Comparison of ENCODE assay signal across 20 cellular contexts in genomic region chr2:26612034-26612433, GRCh38. TPM values are rescaled to one million over a fixed set of nuclear protein-coding genes. Genes with fewer than 3 reads are reported as not detected.
DNase-seq lines count a peak whose midpoint lies in the region; TF ChIP-seq lines count a peak whose summit lies in the region.
"Had no signal": no experiment of that assay in that cellular context is flagged by ENCODE, and none has a peak within 500 bp of the region (broad histone marks: within the 10 kb centered on the region; RNA-seq: fewer than 3 reads in every experiment).

No MANE protein-coding gene starts in this region.

- no peak for TF ChIP-seq CTCF in glutamatergic neuron (IDR thresholded peaks at IDR 0.05; ENCODE audit: partially characterized antibody, unreplicated experiment)
- no peak for TF ChIP-seq CTCF in osteocyte (IDR thresholded peaks at IDR 0.05)

- peak overlapping the region; percentile 82 for H3K27ac Mint-ChIP-seq in glutamatergic neuron (ENCODE audit: unreplicated experiment)
- H3K27ac Mint-ChIP-seq in osteocyte (ENCODE audit: unreplicated experiment): no peak overlapping the region
- H3K27ac Mint-ChIP-seq: CD8-positive, alpha-beta T cell; HFFc6 had no signal

- H3K9me3 Mint-ChIP-seq in glutamatergic neuron (ENCODE audit: unreplicated experiment): peaks cover 7% of the 10 kb centered on the region
- H3K9me3 Mint-ChIP-seq in osteocyte (ENCODE audit: unreplicated experiment): no peaks in the 10 kb centered on the region
- H3K9me3 Mint-ChIP-seq: CD8-positive, alpha-beta T cell; HFFc6 had no signal

- H3K4me1 Mint-ChIP-seq in glutamatergic neuron (ENCODE audit: low read depth, unreplicated experiment) (peaks cover 72% of the 10 kb centered on the region), osteocyte (ENCODE audit: unreplicated experiment) (peaks cover 37% of the 10 kb centered on the region)

- DNase-seq in activated CD8-positive, alpha-beta memory T cell treated with anti-CD3 and anti-CD28 coated beads, Interleukin-2, amount 50 U/mL, for 48 hours: peak; percentile 36
- no peak for DNase-seq in activated CD8-positive, alpha-beta memory T cell treated with anti-CD3 and anti-CD28 coated beads for 24 hours
- DNase-seq in glutamatergic neuron (no peak), osteocyte (ENCODE audit: extremely low spot score, unreplicated experiment) (peak; percentile 56), DMS 273 treated with DMSO at 0.1 percent for 48 hours (lab: John Stamatoyannopoulos, UW) (no peak), SHP77 (lab: John Stamatoyannopoulos, UW) (no peak), SW 1271 (lab: John Stamatoyannopoulos, UW) (no peak)
- DNase-seq: Caco-2; CD8-positive, alpha-beta T cell; EL; GF-D8; GOT3; HFFc6; MG63; NCI-H1105 treated with DMSO at 0.1 percent for 48 hours; NCI-H1930; NCI-H2107; NCI-H774 had no signal

- H3K4me3 Mint-ChIP-seq in glutamatergic neuron (ENCODE audit: unreplicated experiment) (peak overlapping the region; percentile 55), osteocyte (ENCODE audit: unreplicated experiment) (no peak overlapping the region)
- H3K4me3 Mint-ChIP-seq: CD8-positive, alpha-beta T cell; HFFc6 had no signal

- H3K36me3 Mint-ChIP-seq in glutamatergic neuron (ENCODE audit: unreplicated experiment) (no peaks in the 10 kb centered on the region), osteocyte (ENCODE audit: unreplicated experiment) (no peaks in the 10 kb centered on the region)
- H3K36me3 Mint-ChIP-seq: CD8-positive, alpha-beta T cell had no signal

- peaks cover 1% of the 10 kb centered on the region for H3K27me3 Mint-ChIP-seq in glutamatergic neuron (ENCODE audit: unreplicated experiment)
- peaks cover 47% of the 10 kb centered on the region for H3K27me3 Mint-ChIP-seq in osteocyte (ENCODE audit: unreplicated experiment)

RNA-seq across cellular contexts. Expression of gene CIB4, which starts 29.1 kb away (rescaled TPM):
- total RNA-seq in glutamatergic neuron (ENCODE audit: unreplicated experiment) (not detected), osteocyte (not detected in 2 replicates)
- total RNA-seq: A172; Caco-2; CD8-positive, alpha-beta T cell; HFFc6; SJSA1 had no signal

Comparison
In these comparisons a context has a peak if more than half of its experiments do, and no peak if none do; other contexts are left out.
1. DNase-seq: peak in activated CD8-positive, alpha-beta memory T cell treated with anti-CD3 and anti-CD28 coated beads, Interleukin-2, amount 50 U/mL, for 48 hours (single experiment) and osteocyte (single experiment); none in activated CD8-positive, alpha-beta memory T cell treated with anti-CD3 and anti-CD28 coated beads for 24 hours (single experiment), glutamatergic neuron (single experiment), DMS 273 treated with DMSO at 0.1 percent for 48 hours (single experiment), SHP77 (0 of 2) and SW 1271 (0 of 2).